Comparison of ENCODE assay signal across 8 cellular contexts in genomic region chr9:94065535-94065961, GRCh38. TPM values are rescaled to one million over a fixed set of nuclear protein-coding genes. Genes with fewer than 3 reads are reported as not detected.
DNase-seq lines count a peak whose midpoint lies in the region; ATAC-seq and TF ChIP-seq lines count a peak whose summit lies in the region.

No MANE protein-coding gene starts in this region.

- peak; percentile 66 for DNase-seq in ELF-1 (ENCODE audit: low read depth, low spot score)
- peak; percentile 89 for DNase-seq in RKO (ENCODE audit: low spot score)
- peak; percentile 43 for DNase-seq in activated T-helper 1 cell treated with anti-CD3 and anti-CD28 coated beads, Interleukin-12 subunit alpha, Interleukin-12 subunit beta, Interleukin-2, Interleukin-4 antibody, amounts not matched to agents 30 ng/mL and 10 ng/mL and 1 ng/mL, durations not matched to agents 14 hours and 24 hours and 36 hours (ENCODE audit: low spot score)
- peak; percentile 96 for DNase-seq in fibroblast of pulmonary artery (ENCODE audit: low read depth)
- peak; percentile 71 for DNase-seq in neuronal stem cell (ENCODE audit: low spot score)
- peak; percentile 86 for DNase-seq in stomach

- no peak overlapping the region for H2BK120ac ChIP-seq in neuronal stem cell (ENCODE audit: low read depth, low read length)

- TF ChIP-seq EP300 in stomach (IDR thresholded peaks at IDR 0.05): no peak

- no peak overlapping the region for H2AFZ ChIP-seq in neuronal stem cell (ENCODE audit: low read length)

- no peak overlapping the region for H2AK5ac ChIP-seq in neuronal stem cell (ENCODE audit: low read depth, low read length)

- H3K27me3 Mint-ChIP-seq in activated T-helper 1 cell treated with anti-CD3 and anti-CD28 coated beads, Interleukin-12 subunit alpha, Interleukin-12 subunit beta, Interleukin-2, Interleukin-4 antibody, amounts not matched to agents 30 ng/mL and 10 ng/mL and 1 ng/mL, durations not matched to agents 14 hours and 24 hours and 36 hours (ENCODE audit: insufficient read depth): no peaks in the 10 kb centered on the region

- H3K4me2 ChIP-seq in neuronal stem cell (ENCODE audit: insufficient read depth, low read length, poor library complexity, severe bottlenecking): no peak overlapping the region

- H3K27ac Mint-ChIP-seq in activated T-helper 1 cell treated with anti-CD3 and anti-CD28 coated beads, Interleukin-12 subunit alpha, Interleukin-12 subunit beta, Interleukin-2, Interleukin-4 antibody, amounts not matched to agents 30 ng/mL and 10 ng/mL and 1 ng/mL, durations not matched to agents 14 hours and 24 hours and 36 hours: no peak overlapping the region

- TF ChIP-seq POLR2A in stomach (IDR thresholded peaks at IDR 0.05): no peak

- no peak overlapping the region for H3K4me3 Mint-ChIP-seq in activated T-helper 1 cell treated with anti-CD3 and anti-CD28 coated beads, Interleukin-12 subunit alpha, Interleukin-12 subunit beta, Interleukin-2, Interleukin-4 antibody, amounts not matched to agents 30 ng/mL and 10 ng/mL and 1 ng/mL, durations not matched to agents 14 hours and 24 hours and 36 hours

- H3K23ac ChIP-seq in neuronal stem cell (ENCODE audit: low read depth, low read length, poor library complexity): no peak overlapping the region

- no peak overlapping the region for H2BK12ac ChIP-seq in neuronal stem cell (ENCODE audit: low read length)

- no peak overlapping the region for H3K18ac ChIP-seq in neuronal stem cell (ENCODE audit: low read length)

- no peak overlapping the region for H2BK5ac ChIP-seq in neuronal stem cell (ENCODE audit: low read length)

- H3K14ac ChIP-seq in neuronal stem cell (ENCODE audit: low read length): no peak overlapping the region

- no peaks in the 10 kb centered on the region for H3K36me3 Mint-ChIP-seq in activated T-helper 1 cell treated with anti-CD3 and anti-CD28 coated beads, Interleukin-12 subunit alpha, Interleukin-12 subunit beta, Interleukin-2, Interleukin-4 antibody, amounts not matched to agents 30 ng/mL and 10 ng/mL and 1 ng/mL, durations not matched to agents 14 hours and 24 hours and 36 hours (ENCODE audit: low read depth)

- H3K9me3 ChIP-seq in neuronal stem cell (replicated peaks in 1 of 2; ENCODE audit: control insufficient read depth in 2 of 2, insufficient read depth in 1 of 2, low read depth in 1 of 2, low read length in 2 of 2) (peaks cover 0 to 9% of the 10 kb centered on the region in 2 donors), stomach (peaks cover 6 to 16% (median 12%) of the 10 kb centered on the region in 4 donors)

- ATAC-seq in HG03135 (IDR thresholded peaks at IDR 0.05; ENCODE audit: unreplicated experiment): no peak

- TF ChIP-seq CTCF in LNCAP (IDR thresholded peaks at IDR 0.05) (peak; percentile 86), fibroblast of pulmonary artery (IDR thresholded peaks at IDR 0.05; ENCODE audit: low read length, missing control alignments) (peak; percentile 93), stomach (IDR thresholded peaks at IDR 0.05) (peak in 5 of 7 experiments; percentile 71 to 88 (median 83))

- H3K36me3 ChIP-seq in neuronal stem cell (replicated peaks in 1 of 2; ENCODE audit: control insufficient read depth in 2 of 2, insufficient read depth in 2 of 2, low read length in 2 of 2): peaks cover 0 to 12% of the 10 kb centered on the region in 2 donors
- peaks cover 0 to 20% (median 9%) of the 10 kb centered on the region in 4 donors for H3K36me3 ChIP-seq in stomach

- no peak overlapping the region for H4K91ac ChIP-seq in neuronal stem cell (ENCODE audit: low read depth, low read length, poor library complexity)

- H3K4me1 Mint-ChIP-seq in activated T-helper 1 cell treated with anti-CD3 and anti-CD28 coated beads, Interleukin-12 subunit alpha, Interleukin-12 subunit beta, Interleukin-2, Interleukin-4 antibody, amounts not matched to agents 30 ng/mL and 10 ng/mL and 1 ng/mL, durations not matched to agents 14 hours and 24 hours and 36 hours (ENCODE audit: low read depth): peaks cover 5% of the 10 kb centered on the region

- intact Hi-C loops in activated T-helper 1 cell treated with anti-CD3 and anti-CD28 coated beads, Interleukin-12 subunit alpha, Interleukin-12 subunit beta, Interleukin-2, Interleukin-4 antibody, amounts not matched to agents 30 ng/mL and 10 ng/mL and 1 ng/mL, durations not matched to agents 14 hours and 24 hours and 36 hours (cut with micrococcal nuclease): loop anchor here (1.0 to 10.0 kb wide), 2 partner anchors 148 to 539 kb away; no protein-coding TSS in a partner anchor
- intact Hi-C loops in stomach (cut with DNase I; ENCODE audit: low total_unique reads): no loop called here

- no peaks in the 10 kb centered on the region for H3K79me1 ChIP-seq in neuronal stem cell (ENCODE audit: low read depth, low read length)

- H3K4me3 ChIP-seq in fibroblast of pulmonary artery (replicated peaks; ENCODE audit: low read depth, low read length) (no peak overlapping the region), neuronal stem cell (ENCODE audit: low read length in 2 of 2) (no peak overlapping the region), stomach (no peak overlapping the region)

- H3K4me1 ChIP-seq in neuronal stem cell (ENCODE audit: control insufficient read depth in 2 of 2, insufficient read depth in 1 of 2, low read depth in 1 of 2, low read length in 2 of 2) (no peaks in the 10 kb centered on the region), stomach (peaks cover 0 to 16% (median 4%) of the 10 kb centered on the region in 4 donors)

- no peaks in the 10 kb centered on the region for H3K27me3 ChIP-seq in neuronal stem cell (ENCODE audit: control insufficient read depth in 3 of 3, insufficient read depth in 3 of 3, low read depth in 1 of 3, low read length in 3 of 3)
- H3K27me3 ChIP-seq in stomach: no peaks in the 10 kb centered on the region

- H2BK15ac ChIP-seq in neuronal stem cell (ENCODE audit: low read length): no peak overlapping the region

- no peak overlapping the region for H3K9ac ChIP-seq in neuronal stem cell (ENCODE audit: low read depth, low read length, poor library complexity)

- H3K9me3 Mint-ChIP-seq in activated T-helper 1 cell treated with anti-CD3 and anti-CD28 coated beads, Interleukin-12 subunit alpha, Interleukin-12 subunit beta, Interleukin-2, Interleukin-4 antibody, amounts not matched to agents 30 ng/mL and 10 ng/mL and 1 ng/mL, durations not matched to agents 14 hours and 24 hours and 36 hours: peaks cover 14% of the 10 kb centered on the region

- no peak overlapping the region for H4K8ac ChIP-seq in neuronal stem cell (ENCODE audit: low read depth, low read length)

- H3K27ac ChIP-seq in neuronal stem cell (replicated peaks; ENCODE audit: low read length) (no peak overlapping the region), stomach (peak overlapping the region in 1 of 5 donors; percentile 49)

- no CpG with 5 or more reads among the region's 2 CpGs for WGBS in neuronal stem cell (ENCODE audit: extremely low coverage in 2 of 2, insufficient read length in 2 of 2, insufficient replicate concordance in 1 of 2), 2 donors
- 2 to 7% (median 6%) methylated on average over 2 of the region's 2 CpGs for WGBS in stomach, 5 donors

- no peak overlapping the region for H3K4ac ChIP-seq in neuronal stem cell (ENCODE audit: low read length)

RNA-seq across cellular contexts. Expression of gene PTPDC1, which starts 18.7 kb away (rescaled TPM):
- total RNA-seq in activated T-helper 1 cell treated with anti-CD3 and anti-CD28 coated beads, Interleukin-12 subunit alpha, Interleukin-12 subunit beta, Interleukin-2, Interleukin-4 antibody, amounts not matched to agents 30 ng/mL and 10 ng/mL and 1 ng/mL, durations not matched to agents 14 hours and 24 hours and 36 hours: 5.5 and 5.7 TPM in 2 replicates
- polyA plus RNA-seq in neuronal stem cell (2013, experiment 1 of 2): 4.8 TPM
- 5.3 TPM for polyA plus RNA-seq in neuronal stem cell (2013, experiment 2 of 2)
- 10 to 100 TPM in 3 of 5 donors, 1 to 10 TPM in 2; 7.2 to 45.0 (median 13.6) TPM for total RNA-seq in stomach
- 1 to 10 TPM; 2.8 to 5.8 (median 2.9) TPM for polyA plus RNA-seq in stomach

Comparison
In these comparisons a context has a peak if more than half of its experiments do, and no peak if none do; other contexts are left out.
1. DNase-seq: peak in every context shown above with its lines; median percentile 96 in fibroblast of pulmonary artery; 89 in RKO; 86 in stomach; 71 in neuronal stem cell; 66 in ELF-1; 43 in activated T-helper 1 cell treated with anti-CD3 and anti-CD28 coated beads, Interleukin-12 subunit alpha, Interleukin-12 subunit beta, Interleukin-2, Interleukin-4 antibody, amounts not matched to agents 30 ng/mL and 10 ng/mL and 1 ng/mL, durations not matched to agents 14 hours and 24 hours and 36 hours.